Comparison of ENCODE assay signal across 11 cellular contexts in genomic region chr5:77867194-77867691, GRCh38.
DNase-seq lines count a peak whose midpoint lies in the region; ATAC-seq and TF ChIP-seq lines count a peak whose summit lies in the region.
"Had no signal": no experiment of that assay in that cellular context is flagged by ENCODE, and none has a peak within 500 bp of the region (broad histone marks: within the 10 kb centered on the region; RNA-seq: fewer than 3 reads in every experiment).

No MANE protein-coding gene starts in this region.

- H3K4me3 ChIP-seq in adrenal gland, result no peak overlapping the region

- ATAC-seq in HG03280 (IDR thresholded peaks at IDR 0.05; ENCODE audit: unreplicated experiment), result no peak
- ATAC-seq: left ventricle myocardium superior had no signal

- no peaks in the 10 kb centered on the region for H3K9me3 Mint-ChIP-seq in mesothelial cell of epicardium

- no peaks in the 10 kb centered on the region for H3K4me1 Mint-ChIP-seq in mesothelial cell of epicardium

- TF ChIP-seq CTCF in C4-2B (conservative IDR thresholded peaks at IDR 0.05) (peak; percentile 49), adrenal gland (IDR thresholded peaks at IDR 0.05) (peak in 5 of 6 experiments; percentile 18 to 49 (median 38)), mesothelial cell of epicardium (IDR thresholded peaks at IDR 0.05; ENCODE audit: unreplicated experiment) (peak; percentile 57)

- H3K27ac ChIP-seq in C4-2B (no peak overlapping the region), adrenal gland (no peak overlapping the region)

- peak; percentile 25 for DNase-seq in HT1080 (ENCODE audit: low read depth)
- no peak for DNase-seq in adrenal gland
- no peak for DNase-seq in mesothelial cell of epicardium (ENCODE audit: low spot score in 2 of 2, unreplicated experiment in 2 of 2)
- DNase-seq in UCSD-AML1 (lab: John Stamatoyannopoulos, UW; ENCODE audit: unreplicated experiment), result no peak
- DNase-seq in NCI-H1092 treated with DMSO at 0.1 percent for 48 hours (lab: John Stamatoyannopoulos, UW), result no peak
- DNase-seq in islet precursor cell, result no peak
- DNase-seq: activated CD4-positive, alpha-beta T cell treated with anti-CD3 and anti-CD28 coated beads for 4 hours; left ventricle myocardium superior; NCI-H2107 had no signal

- TF ChIP-seq POLR2A in adrenal gland (IDR thresholded peaks at IDR 0.05), result no peak

- no peaks in the 10 kb centered on the region for H3K4me1 ChIP-seq in adrenal gland (replicated peaks in 1 of 2)

- H3K27me3 Mint-ChIP-seq in mesothelial cell of epicardium (ENCODE audit: low read depth), result peaks cover 2% of the 10 kb centered on the region

- no peaks in the 10 kb centered on the region for H3K36me3 ChIP-seq in adrenal gland (replicated peaks in 1 of 2)

- no peaks in the 10 kb centered on the region for H3K9me3 ChIP-seq in adrenal gland (replicated peaks in 1 of 3)

- no peak overlapping the region for H3K4me3 Mint-ChIP-seq in mesothelial cell of epicardium

- no peaks in the 10 kb centered on the region for H3K36me3 Mint-ChIP-seq in mesothelial cell of epicardium

- intact Hi-C loops in adrenal gland (cut with DNase I), result no loop called here

- no peaks in the 10 kb centered on the region for H3K27me3 ChIP-seq in adrenal gland

- no peak overlapping the region for H3K27ac Mint-ChIP-seq in mesothelial cell of epicardium

- 15 to 37% (median 22%) methylated on average over 2 of the region's 2 CpGs for WGBS in adrenal gland, 4 donors
